In the genomic region with DNA sequence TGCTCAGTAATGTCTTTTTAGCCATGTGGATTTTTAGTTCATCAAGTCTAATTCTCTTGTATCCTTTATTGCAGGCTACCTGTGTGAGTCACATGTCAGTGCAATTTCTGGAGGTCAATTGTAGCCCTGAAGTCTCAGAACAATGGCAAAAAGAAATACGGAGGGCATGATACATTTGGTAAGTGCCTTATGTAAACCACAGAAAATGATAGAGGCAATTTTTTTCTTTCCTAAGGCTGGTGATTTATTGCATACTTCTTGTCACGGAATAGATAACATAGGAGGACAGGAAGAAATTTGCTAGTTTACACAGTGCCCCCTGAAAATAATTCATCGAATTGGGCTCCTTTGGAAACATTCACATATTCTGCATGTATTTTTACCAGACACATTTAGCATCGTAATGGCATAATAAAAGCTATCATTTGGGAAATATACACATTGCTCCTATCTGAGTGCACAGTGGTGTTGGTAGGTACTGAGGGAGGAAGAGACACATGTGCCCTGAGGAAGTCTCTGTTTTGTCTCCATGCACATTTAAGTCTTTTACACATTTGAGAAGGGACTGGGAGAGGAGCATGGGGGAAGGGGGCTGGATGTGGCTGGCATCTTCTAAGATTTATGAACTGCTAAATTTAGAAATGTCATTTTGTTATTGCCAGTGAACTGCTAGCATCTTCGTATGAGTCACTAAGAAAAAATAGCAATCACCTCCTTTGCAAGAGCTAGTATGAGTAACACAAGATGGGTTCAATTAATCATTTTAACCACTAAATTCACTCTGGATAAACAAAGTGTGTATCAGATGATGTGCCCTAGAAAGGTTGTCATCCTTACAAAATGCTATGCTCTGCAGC, we compare ENCODE assay signal across 10 cellular contexts.
DNase-seq lines count a peak whose midpoint lies in the region; ATAC-seq and TF ChIP-seq lines count a peak whose summit lies in the region.
"Had no signal": no experiment of that assay in that cellular context is flagged by ENCODE, and none has a peak within 500 bp of the region (broad histone marks: within the 10 kb centered on the region; RNA-seq: fewer than 3 reads in every experiment).

No MANE protein-coding gene starts in this region.

- no peaks in the 10 kb centered on the region for H3K4me1 ChIP-seq in left lung
- H3K4me1 ChIP-seq: stomach had no signal

- H3K27me3 ChIP-seq in left lung = no peaks in the 10 kb centered on the region
- H3K27me3 ChIP-seq: stomach had no signal

- ATAC-seq in left lung = peak; percentile 80
- no peak for ATAC-seq in GM21390 (IDR thresholded peaks at IDR 0.05; ENCODE audit: unreplicated experiment)
- ATAC-seq: left colon had no signal

- H3K36me3 ChIP-seq in left lung = no peaks in the 10 kb centered on the region
- H3K36me3 ChIP-seq: stomach had no signal

- TF ChIP-seq CTCF in left lung (IDR thresholded peaks at IDR 0.05) = no peak

- intact Hi-C loops in left lung (cut with DNase I) = no loop called here

- H3K4me3 ChIP-seq in left lung = no peak overlapping the region
- H3K4me3 ChIP-seq: stomach had no signal

- H3K9me3 ChIP-seq in left lung = no peaks in the 10 kb centered on the region

- H3K27ac ChIP-seq in left lung = no peak overlapping the region
- H3K27ac ChIP-seq: stomach had no signal

- DNase-seq in COLO668 (lab: John Stamatoyannopoulos, UW; ENCODE audit: unreplicated experiment) (peak; percentile 27), M059J (ENCODE audit: low read depth) (peak; percentile 96), T1000 (lab: John Stamatoyannopoulos, UW) (peak; percentile 11), left lung (no peak), NAMALWA (ENCODE audit: low spot score) (no peak), NCI-H2227 (lab: John Stamatoyannopoulos, UW; ENCODE audit: unreplicated experiment) (no peak), mesenteric fat pad (ENCODE audit: low spot score) (no peak)
- DNase-seq: left colon, stomach had no signal

Comparison
In these comparisons a context has a peak if more than half of its experiments do, and no peak if none do; other contexts are left out.
1. DNase-seq: peak in COLO668 (single experiment), M059J (single experiment) and T1000 (single experiment); none in left lung (0 of 2), NAMALWA (single experiment), NCI-H2227 (single experiment) and mesenteric fat pad (single experiment).